In the genomic region with DNA sequence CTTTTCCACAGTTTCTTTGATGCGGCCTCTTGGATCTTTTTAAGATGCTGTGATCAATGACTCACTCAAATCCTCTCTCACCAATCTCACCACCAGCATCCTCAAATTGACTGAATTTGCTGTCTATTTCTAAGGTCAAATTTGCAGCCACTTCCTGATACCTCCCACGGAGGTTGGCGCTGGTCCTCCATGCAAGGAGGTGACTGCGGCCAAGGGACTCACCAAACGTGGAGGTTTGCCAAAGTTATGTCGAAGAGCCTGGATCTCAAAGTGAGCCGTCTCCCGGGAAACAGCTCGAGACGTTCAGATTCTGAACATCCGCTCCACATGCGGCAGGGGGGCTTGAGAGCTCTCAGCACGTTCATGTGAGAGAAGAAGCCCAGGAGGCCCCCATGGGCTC, we compare ENCODE assay signal across 1 cellular context.
TF ChIP-seq lines count a peak whose summit lies in the region.

No MANE protein-coding gene starts in this region.

TF ChIP-seq in HepG2, 621 proteins besides CTCF, POLR2A, EP300 and RAD21:
- TF ChIP-seq, protein P1, sequence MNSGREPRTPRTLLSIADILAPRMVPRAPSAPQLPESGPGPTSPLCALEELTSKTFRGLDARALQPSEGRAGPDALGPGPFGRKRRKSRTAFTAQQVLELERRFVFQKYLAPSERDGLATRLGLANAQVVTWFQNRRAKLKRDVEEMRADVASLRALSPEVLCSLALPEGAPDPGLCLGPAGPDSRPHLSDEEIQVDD (CRISPR knock-in tag; IDR thresholded peaks at IDR 0.05; ENCODE audit: borderline replicate concordance): no peak
- no peak for TF ChIP-seq GTF2F1 (IDR thresholded peaks at IDR 0.05; ENCODE audit: low read length)
- no peak for TF ChIP-seq SP4 (CRISPR knock-in tag; IDR thresholded peaks at IDR 0.05)
- no peak for TF ChIP-seq ZNF235 (CRISPR knock-in tag; IDR thresholded peaks at IDR 0.05; ENCODE audit: borderline replicate concordance)
- TF ChIP-seq, protein P2, sequence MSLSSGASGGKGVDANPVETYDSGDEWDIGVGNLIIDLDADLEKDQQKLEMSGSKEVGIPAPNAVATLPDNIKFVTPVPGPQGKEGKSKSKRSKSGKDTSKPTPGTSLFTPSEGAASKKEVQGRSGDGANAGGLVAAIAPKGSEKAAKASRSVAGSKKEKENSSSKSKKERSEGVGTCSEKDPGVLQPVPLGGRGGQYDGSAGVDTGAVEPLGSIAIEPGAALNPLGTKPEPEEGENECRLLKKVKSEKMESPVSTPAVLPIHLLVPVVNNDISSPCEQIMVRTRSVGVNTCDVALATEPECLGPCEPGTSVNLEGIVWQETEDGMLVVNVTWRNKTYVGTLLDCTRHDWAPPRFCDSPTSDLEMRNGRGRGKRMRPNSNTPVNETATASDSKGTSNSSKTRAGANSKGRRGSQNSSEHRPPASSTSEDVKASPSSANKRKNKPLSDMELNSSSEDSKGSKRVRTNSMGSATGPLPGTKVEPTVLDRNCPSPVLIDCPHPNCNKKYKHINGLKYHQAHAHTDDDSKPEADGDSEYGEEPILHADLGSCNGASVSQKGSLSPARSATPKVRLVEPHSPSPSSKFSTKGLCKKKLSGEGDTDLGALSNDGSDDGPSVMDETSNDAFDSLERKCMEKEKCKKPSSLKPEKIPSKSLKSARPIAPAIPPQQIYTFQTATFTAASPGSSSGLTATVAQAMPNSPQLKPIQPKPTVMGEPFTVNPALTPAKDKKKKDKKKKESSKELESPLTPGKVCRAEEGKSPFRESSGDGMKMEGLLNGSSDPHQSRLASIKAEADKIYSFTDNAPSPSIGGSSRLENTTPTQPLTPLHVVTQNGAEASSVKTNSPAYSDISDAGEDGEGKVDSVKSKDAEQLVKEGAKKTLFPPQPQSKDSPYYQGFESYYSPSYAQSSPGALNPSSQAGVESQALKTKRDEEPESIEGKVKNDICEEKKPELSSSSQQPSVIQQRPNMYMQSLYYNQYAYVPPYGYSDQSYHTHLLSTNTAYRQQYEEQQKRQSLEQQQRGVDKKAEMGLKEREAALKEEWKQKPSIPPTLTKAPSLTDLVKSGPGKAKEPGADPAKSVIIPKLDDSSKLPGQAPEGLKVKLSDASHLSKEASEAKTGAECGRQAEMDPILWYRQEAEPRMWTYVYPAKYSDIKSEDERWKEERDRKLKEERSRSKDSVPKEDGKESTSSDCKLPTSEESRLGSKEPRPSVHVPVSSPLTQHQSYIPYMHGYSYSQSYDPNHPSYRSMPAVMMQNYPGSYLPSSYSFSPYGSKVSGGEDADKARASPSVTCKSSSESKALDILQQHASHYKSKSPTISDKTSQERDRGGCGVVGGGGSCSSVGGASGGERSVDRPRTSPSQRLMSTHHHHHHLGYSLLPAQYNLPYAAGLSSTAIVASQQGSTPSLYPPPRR (CRISPR knock-in tag; IDR thresholded peaks at IDR 0.05; ENCODE audit: borderline replicate concordance): no peak
- no peak for TF ChIP-seq TSC22D2 (CRISPR knock-in tag; IDR thresholded peaks at IDR 0.05; ENCODE audit: borderline replicate concordance)
- TF ChIP-seq HOXA7 (CRISPR knock-in tag; IDR thresholded peaks at IDR 0.05): no peak
- TF ChIP-seq, protein P3, sequence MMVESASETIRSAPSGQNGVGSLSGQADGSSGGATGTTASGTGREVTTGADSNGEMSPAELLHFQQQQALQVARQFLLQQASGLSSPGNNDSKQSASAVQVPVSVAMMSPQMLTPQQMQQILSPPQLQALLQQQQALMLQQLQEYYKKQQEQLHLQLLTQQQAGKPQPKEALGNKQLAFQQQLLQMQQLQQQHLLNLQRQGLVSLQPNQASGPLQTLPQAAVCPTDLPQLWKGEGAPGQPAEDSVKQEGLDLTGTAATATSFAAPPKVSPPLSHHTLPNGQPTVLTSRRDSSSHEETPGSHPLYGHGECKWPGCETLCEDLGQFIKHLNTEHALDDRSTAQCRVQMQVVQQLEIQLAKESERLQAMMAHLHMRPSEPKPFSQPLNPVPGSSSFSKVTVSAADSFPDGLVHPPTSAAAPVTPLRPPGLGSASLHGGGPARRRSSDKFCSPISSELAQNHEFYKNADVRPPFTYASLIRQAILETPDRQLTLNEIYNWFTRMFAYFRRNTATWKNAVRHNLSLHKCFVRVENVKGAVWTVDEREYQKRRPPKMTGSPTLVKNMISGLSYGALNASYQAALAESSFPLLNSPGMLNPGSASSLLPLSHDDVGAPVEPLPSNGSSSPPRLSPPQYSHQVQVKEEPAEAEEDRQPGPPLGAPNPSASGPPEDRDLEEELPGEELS (CRISPR knock-in tag; IDR thresholded peaks at IDR 0.05): no peak
- TF ChIP-seq MBD4 (IDR thresholded peaks at IDR 0.05; ENCODE audit: borderline replicate concordance, low read length): no peak
- no peak for TF ChIP-seq ZNF468 (CRISPR knock-in tag; IDR thresholded peaks at IDR 0.05)
- TF ChIP-seq, protein P4, sequence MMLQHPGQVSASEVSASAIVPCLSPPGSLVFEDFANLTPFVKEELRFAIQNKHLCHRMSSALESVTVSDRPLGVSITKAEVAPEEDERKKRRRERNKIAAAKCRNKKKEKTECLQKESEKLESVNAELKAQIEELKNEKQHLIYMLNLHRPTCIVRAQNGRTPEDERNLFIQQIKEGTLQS (CRISPR knock-in tag; IDR thresholded peaks at IDR 0.05): no peak
- TF ChIP-seq ZNF839 (CRISPR knock-in tag; IDR thresholded peaks at IDR 0.05; ENCODE audit: borderline replicate concordance): no peak
- TF ChIP-seq POGZ (CRISPR knock-in tag; IDR thresholded peaks at IDR 0.05): no peak
- TF ChIP-seq, protein P5, sequence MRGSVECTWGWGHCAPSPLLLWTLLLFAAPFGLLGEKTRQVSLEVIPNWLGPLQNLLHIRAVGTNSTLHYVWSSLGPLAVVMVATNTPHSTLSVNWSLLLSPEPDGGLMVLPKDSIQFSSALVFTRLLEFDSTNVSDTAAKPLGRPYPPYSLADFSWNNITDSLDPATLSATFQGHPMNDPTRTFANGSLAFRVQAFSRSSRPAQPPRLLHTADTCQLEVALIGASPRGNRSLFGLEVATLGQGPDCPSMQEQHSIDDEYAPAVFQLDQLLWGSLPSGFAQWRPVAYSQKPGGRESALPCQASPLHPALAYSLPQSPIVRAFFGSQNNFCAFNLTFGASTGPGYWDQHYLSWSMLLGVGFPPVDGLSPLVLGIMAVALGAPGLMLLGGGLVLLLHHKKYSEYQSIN (CRISPR knock-in tag; IDR thresholded peaks at IDR 0.05; ENCODE audit: borderline replicate concordance): no peak
- TF ChIP-seq MIER3 (CRISPR knock-in tag; IDR thresholded peaks at IDR 0.05; ENCODE audit: borderline replicate concordance): no peak
- no peak for TF ChIP-seq MBNL3 (CRISPR knock-in tag; conservative IDR thresholded peaks at IDR 0.05)
- no peak for TF ChIP-seq ZNF883 (CRISPR knock-in tag; IDR thresholded peaks at IDR 0.05; ENCODE audit: not compliant biosample characterization)
- no peak for TF ChIP-seq TARDBP (CRISPR knock-in tag; IDR thresholded peaks at IDR 0.05)
- no peak for TF ChIP-seq ZNF737 (CRISPR knock-in tag; IDR thresholded peaks at IDR 0.05; ENCODE audit: borderline replicate concordance)
